ENCODE assay signal across 8 cellular contexts in the genomic region with DNA sequence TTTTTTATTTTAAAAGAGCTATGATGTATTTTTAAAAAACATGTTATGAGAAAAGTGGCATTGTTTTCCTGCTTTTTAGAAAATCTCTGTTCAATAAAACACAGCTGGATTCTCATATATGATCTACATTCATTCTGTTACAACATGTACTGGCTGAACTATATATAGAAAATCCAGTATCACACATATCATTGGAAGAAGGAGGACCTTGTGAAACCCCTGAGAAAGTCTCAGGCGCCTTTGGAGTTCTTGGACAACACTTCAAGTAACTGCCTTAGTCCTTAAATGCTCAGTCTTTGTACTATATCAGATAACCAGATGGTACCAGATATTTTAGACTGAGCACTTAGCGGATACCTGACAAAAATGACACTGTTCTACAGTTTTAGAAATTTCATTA.
"Had no signal": no experiment of that assay in that cellular context is flagged by ENCODE, and none has a peak within 500 bp of the region (broad histone marks: within the 10 kb centered on the region; RNA-seq: fewer than 3 reads in every experiment).

No MANE protein-coding gene starts in this region.

- H3K9me3 Mint-ChIP-seq: HFFc6 had no signal

- ATAC-seq: HCT116 had no signal

- H3K27ac Mint-ChIP-seq: HFFc6 had no signal

- H3K36me3 ChIP-seq: HAP-1 had no signal

- H3K4me3 Mint-ChIP-seq: HFFc6 had no signal

- H3K9me3 ChIP-seq: HAP-1 had no signal

- DNase-seq: GM23248, GOT3, H7, HFFc6, IMR-90 had no signal

- H3K27ac ChIP-seq: GM23248, HL-60 had no signal

- H3K4me3 ChIP-seq: GM23248, HAP-1 had no signal
